In genomic region chr16:71852146-71852545, GRCh38 we compare ENCODE assay signal across 18 cellular contexts. TPM values are rescaled to one million over a fixed set of nuclear protein-coding genes. Genes with fewer than 3 reads are reported as not detected.
DNase-seq lines count a peak whose midpoint lies in the region; ATAC-seq and TF ChIP-seq lines count a peak whose summit lies in the region.
"Had no signal": no experiment of that assay in that cellular context is flagged by ENCODE, and none has a peak within 500 bp of the region (broad histone marks: within the 10 kb centered on the region; RNA-seq: fewer than 3 reads in every experiment).

No MANE protein-coding gene starts in this region.

- TF ChIP-seq CTCF in BE2C (IDR thresholded peaks at IDR 0.05; ENCODE audit: low read depth, low read length): no peak

- no peaks in the 10 kb centered on the region for H3K9me3 ChIP-seq in CD4-positive, alpha-beta memory T cell (ENCODE audit: control insufficient read depth in 1 of 2, low read length in 2 of 2)
- H3K9me3 ChIP-seq in KOPT-K1 (ENCODE audit: insufficient read depth, low read length, poor library complexity, severe bottlenecking) (no peaks in the 10 kb centered on the region), adipocyte (ENCODE audit: control insufficient read depth, low read length) (no peaks in the 10 kb centered on the region), SJCRH30 (replicated peaks) (no peaks in the 10 kb centered on the region), BE2C (no peaks in the 10 kb centered on the region)
- H3K9me3 ChIP-seq: MG63 had no signal

- H3K9ac ChIP-seq in adipocyte (ENCODE audit: low read length): peak overlapping the region; percentile 74

- peak overlapping the region in 6 of 7 donors; percentile 17 to 52 (median 46) for H3K27ac Mint-ChIP-seq in CD4-positive, alpha-beta memory T cell
- H3K27ac Mint-ChIP-seq in stimulated activated memory B cell treated with anti-CD40 and anti-IgM and Interleukin-4, amounts not matched to agents 10 μg/mL and 1 μg/mL and 100 μg/mL, for 72 hours: peak overlapping the region; percentile 87

- H3K27me3 Mint-ChIP-seq in CD4-positive, alpha-beta memory T cell: no peaks in the 10 kb centered on the region
- H3K27me3 Mint-ChIP-seq in stimulated activated memory B cell treated with anti-CD40 and anti-IgM and Interleukin-4, amounts not matched to agents 10 μg/mL and 1 μg/mL and 100 μg/mL, for 72 hours: no peaks in the 10 kb centered on the region
- H3K27me3 Mint-ChIP-seq: CD8-positive, alpha-beta memory T cell had no signal

- no peak overlapping the region for H3K4me3 Mint-ChIP-seq in CD4-positive, alpha-beta memory T cell
- no peak overlapping the region for H3K4me3 Mint-ChIP-seq in stimulated activated memory B cell treated with anti-CD40 and anti-IgM and Interleukin-4, amounts not matched to agents 10 μg/mL and 1 μg/mL and 100 μg/mL, for 72 hours

- peaks cover 52% of the 10 kb centered on the region for H3K4me1 ChIP-seq in CD4-positive, alpha-beta memory T cell (ENCODE audit: insufficient read depth, low read length)
- peaks cover 44% of the 10 kb centered on the region for H3K4me1 ChIP-seq in adipocyte (ENCODE audit: control insufficient read depth, insufficient read depth, low read length)
- no peaks in the 10 kb centered on the region for H3K4me1 ChIP-seq in SJCRH30
- no peaks in the 10 kb centered on the region for H3K4me1 ChIP-seq in BE2C

- H3K36me3 Mint-ChIP-seq in CD4-positive, alpha-beta memory T cell: peaks cover 32 to 77% of the 10 kb centered on the region in 2 donors
- H3K36me3 Mint-ChIP-seq in stimulated activated memory B cell treated with anti-CD40 and anti-IgM and Interleukin-4, amounts not matched to agents 10 μg/mL and 1 μg/mL and 100 μg/mL, for 72 hours: peaks cover 66% of the 10 kb centered on the region

- intact Hi-C loops in CD4-positive, alpha-beta memory T cell (cut with micrococcal nuclease): no loop called here

- CTCF ChIA-PET in CD4-positive, alpha-beta memory T cell (lab: Charles Lee; ENCODE audit: partially characterized antibody): interaction anchor here (0.9 to 2.1 kb wide), 3 partner anchors 30 to 42 kb away, joined by 3 to 12 read pairs (median 3); no protein-coding TSS in a partner anchor

- DNase-seq in CD4-positive, alpha-beta memory T cell: no peak
- DNase-seq in adipocyte (ENCODE audit: low read depth) (no peak), SJCRH30 (no peak), BE2C (no peak)
- DNase-seq: ACHN; CD8-positive, alpha-beta memory T cell; EL; KG1; MG63; NCI-H1105 treated with DMSO at 0.1 percent for 48 hours; NCI-H187; NCI-H446 treated with DMSO at 0.1 percent for 48 hours; NCI-H82; OCI-M1 had no signal

- H3K27me3 ChIP-seq in CD4-positive, alpha-beta memory T cell (ENCODE audit: insufficient read depth, low read length): no peaks in the 10 kb centered on the region
- H3K27me3 ChIP-seq in adipocyte (replicated peaks; ENCODE audit: control insufficient read depth, insufficient read depth, low read length) (no peaks in the 10 kb centered on the region), SJCRH30 (no peaks in the 10 kb centered on the region), BE2C (no peaks in the 10 kb centered on the region)
- H3K27me3 ChIP-seq: MG63 had no signal

- peaks cover 45 to 82% (median 61%) of the 10 kb centered on the region in 4 donors for H3K4me1 Mint-ChIP-seq in CD4-positive, alpha-beta memory T cell
- peaks cover 74% of the 10 kb centered on the region for H3K4me1 Mint-ChIP-seq in stimulated activated memory B cell treated with anti-CD40 and anti-IgM and Interleukin-4, amounts not matched to agents 10 μg/mL and 1 μg/mL and 100 μg/mL, for 72 hours

- ATAC-seq in stimulated activated memory B cell treated with anti-CD40 and anti-IgM and Interleukin-4, amounts not matched to agents 10 μg/mL and 1 μg/mL and 100 μg/mL, for 72 hours: no peak
- no peak for ATAC-seq in GM21360 (IDR thresholded peaks at IDR 0.05; ENCODE audit: unreplicated experiment)

- H3K36me3 ChIP-seq in CD4-positive, alpha-beta memory T cell (ENCODE audit: insufficient read depth, low read length): peaks cover 37% of the 10 kb centered on the region
- peaks cover 90% of the 10 kb centered on the region for H3K36me3 ChIP-seq in KOPT-K1 (ENCODE audit: insufficient read depth, low read length)
- peaks cover 34% of the 10 kb centered on the region for H3K36me3 ChIP-seq in adipocyte (ENCODE audit: control insufficient read depth, insufficient read depth, low read length, severe bottlenecking)
- no peaks in the 10 kb centered on the region for H3K36me3 ChIP-seq in SJCRH30
- peaks cover 24% of the 10 kb centered on the region for H3K36me3 ChIP-seq in BE2C

- no peak overlapping the region for H3K4me3 ChIP-seq in CD4-positive, alpha-beta memory T cell (ENCODE audit: low read length in 2 of 2)
- peak overlapping the region; percentile 29 for H3K4me3 ChIP-seq in adipocyte (ENCODE audit: low read length)
- H3K4me3 ChIP-seq in SJCRH30: no peak overlapping the region
- H3K4me3 ChIP-seq in BE2C (ENCODE audit: low read depth, low read length): no peak overlapping the region
- H3K4me3 ChIP-seq: MG63 had no signal

- no peaks in the 10 kb centered on the region for H3K9me3 Mint-ChIP-seq in CD4-positive, alpha-beta memory T cell
- H3K9me3 Mint-ChIP-seq in stimulated activated memory B cell treated with anti-CD40 and anti-IgM and Interleukin-4, amounts not matched to agents 10 μg/mL and 1 μg/mL and 100 μg/mL, for 72 hours: no peaks in the 10 kb centered on the region
- H3K9me3 Mint-ChIP-seq: CD8-positive, alpha-beta memory T cell had no signal

- POLR2A ChIA-PET in CD4-positive, alpha-beta memory T cell (lab: Charles Lee; ENCODE audit: partially characterized antibody): interaction anchor here (1.4 to 2.4 kb wide), 3 partner anchors 29 to 43 kb away, joined by 4 to 11 read pairs (median 4); partner anchors contain the start of gene AP1G1

- no peak overlapping the region for H3K27ac ChIP-seq in CD4-positive, alpha-beta memory T cell (ENCODE audit: low read depth, low read length)
- H3K27ac ChIP-seq in KOPT-K1 (ENCODE audit: low read depth, low read length, poor library complexity, severe bottlenecking) (peak overlapping the region; percentile 98), SJCRH30 (no peak overlapping the region)
- H3K27ac ChIP-seq: RWPE1 had no signal

RNA-seq across cellular contexts. Expression of gene ATXN1L, which starts 6.4 kb away (rescaled TPM):
- 10 to 100 TPM; 29.6 to 31.6 TPM for total RNA-seq in CD4-positive, alpha-beta memory T cell
- 10 to 100 TPM; 10.0 to 10.5 TPM for polyA plus RNA-seq in CD4-positive, alpha-beta memory T cell
- 13.9 and 15.3 TPM in 2 replicates for total RNA-seq in SJCRH30 (2014; rRNA removed; shearing (Covaris generic))
- 23.1 TPM for polyA plus RNA-seq in BE2C (2012; ENCODE audit: insufficient read depth, insufficient read length, low read depth)

RNA-seq across cellular contexts. Expression of gene ZNF821, which starts 31.8 kb away (rescaled TPM):
- 1 to 10 TPM; 8.0 to 9.7 TPM for total RNA-seq in CD4-positive, alpha-beta memory T cell
- polyA plus RNA-seq in CD4-positive, alpha-beta memory T cell: 10 to 100 TPM in 1 of 2 donors, 1 to 10 TPM in 1; 9.7 to 10.4 TPM
- total RNA-seq in SJCRH30 (2014; rRNA removed; shearing (Covaris generic)): 6.0 and 7.5 TPM in 2 replicates
- 8.9 TPM for polyA plus RNA-seq in BE2C (2012; ENCODE audit: insufficient read depth, insufficient read length, low read depth)

RNA-seq across cellular contexts. Expression of gene IST1, which starts 43.2 kb away (rescaled TPM):
- 100 to 1,000 TPM; 282 to 287 TPM for total RNA-seq in CD4-positive, alpha-beta memory T cell
- 100 to 1,000 TPM; 180 to 181 TPM for polyA plus RNA-seq in CD4-positive, alpha-beta memory T cell
- 179 and 184 TPM in 2 replicates for total RNA-seq in SJCRH30 (2014; rRNA removed; shearing (Covaris generic))
- 207 TPM for polyA plus RNA-seq in BE2C (2012; ENCODE audit: insufficient read depth, insufficient read length, low read depth)

RNA-seq across cellular contexts. Expression of gene AP1G1, which starts 43.5 kb away (rescaled TPM):
- total RNA-seq in CD4-positive, alpha-beta memory T cell: 100 to 1,000 TPM; 101 to 103 TPM
- polyA plus RNA-seq in CD4-positive, alpha-beta memory T cell: 10 to 100 TPM in 1 of 2 donors, 1 to 10 TPM in 1; 7.6 to 13.4 TPM
- 40.9 and 46.3 TPM in 2 replicates for total RNA-seq in SJCRH30 (2014; rRNA removed; shearing (Covaris generic))
- 42.4 TPM for polyA plus RNA-seq in BE2C (2012; ENCODE audit: insufficient read depth, insufficient read length, low read depth)
